ENCODE assay signal across 9 cellular contexts in the genomic region with DNA sequence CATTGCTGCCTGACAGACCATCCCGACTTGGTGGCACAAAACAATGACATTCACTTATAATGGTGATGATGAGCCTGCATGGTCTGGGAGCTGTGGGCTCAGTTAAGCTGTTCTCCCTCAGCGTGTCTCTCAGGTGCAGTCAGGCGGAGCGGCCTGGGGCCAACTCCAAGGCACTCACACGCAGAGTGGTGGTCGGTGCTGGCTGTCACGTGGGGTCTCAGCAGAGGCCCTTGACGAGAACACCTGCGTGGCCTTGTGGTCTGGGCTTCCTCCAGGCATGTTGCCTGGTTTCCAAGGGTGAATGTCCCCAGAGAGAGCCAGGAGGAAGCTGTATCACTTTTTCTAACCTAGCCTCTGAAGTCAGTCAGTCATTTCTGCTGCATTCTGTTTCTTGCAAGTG. TPM values are rescaled to one million over a fixed set of nuclear protein-coding genes. Genes with fewer than 3 reads are reported as not detected.
DNase-seq lines count a peak whose midpoint lies in the region; ATAC-seq, FAIRE-seq and TF ChIP-seq lines count a peak whose summit lies in the region.
"Had no signal": no experiment of that assay in that cellular context is flagged by ENCODE, and none has a peak within 500 bp of the region (broad histone marks: within the 10 kb centered on the region; RNA-seq: fewer than 3 reads in every experiment).

No MANE protein-coding gene starts in this region.

- intact Hi-C loops in PC-9 (cut with micrococcal nuclease; ENCODE audit: unreplicated experiment), result loop anchor here (10.0 kb wide), 2 partner anchors 327 to 403 kb away; no protein-coding TSS in a partner anchor

- TF ChIP-seq CTCF in PC-9 (conservative IDR thresholded peaks at IDR 0.05), result no peak

- H3K79me2 ChIP-seq in PC-9 (ENCODE audit: low read depth), result no peaks in the 10 kb centered on the region

- H3K27ac ChIP-seq in PC-9, result no peak overlapping the region

- in situ Hi-C loops in GM18951 (cut with MboI; ENCODE audit: low sequenced_read_pairs, unreplicated experiment), result loop anchor here (10.0 kb wide), 1 partner anchor 177 kb away; no protein-coding TSS in a partner anchor

- no peak for FAIRE-seq in HTR-8/SVneo (lab: Jason Lieb, UNC)
- FAIRE-seq: keratinocyte had no signal

- H3K9me2 ChIP-seq in PC-9 (ENCODE audit: insufficient read depth), result no peaks in the 10 kb centered on the region

- H4K20me1 ChIP-seq in PC-9 (ENCODE audit: insufficient read depth), result no peaks in the 10 kb centered on the region

- no TSS peak for BruUV-seq in PC-9 (replicated peaks; lab: Mats Ljungman, UMichigan)

- no peak overlapping the region for H3K4me3 ChIP-seq in PC-9

- DNase-seq in NCI-H345 (lab: John Stamatoyannopoulos, UW) (peak; percentile 9), retina (peak; percentile 23), CD1c-positive myeloid dendritic cell (ENCODE audit: extremely low spot score) (no peak), PC-9 (no peak), HTR-8/SVneo (ENCODE audit: insufficient read length, low spot score) (no peak), NCI-H774 (lab: John Stamatoyannopoulos, UW) (no peak)

- TF ChIP-seq POLR2A in GM18951 (IDR thresholded peaks at IDR 0.05; ENCODE audit: extremely low read depth, insufficient read depth, insufficient read length), result peak; percentile 44

- peaks cover 5% of the 10 kb centered on the region; the same call in 1 of the 2 replicates for H3F3A ChIP-seq in PC-9 (ENCODE audit: insufficient read depth, low read depth)

- H3K36me3 ChIP-seq in PC-9 (ENCODE audit: low read depth), result no peaks in the 10 kb centered on the region

- CTCF ChIA-PET in PC-9 (lab: Charles Lee), result interaction anchor here (1.0 to 1.3 kb wide), 2 partner anchors 172 to 184 kb away, joined by 3 to 12 read pairs; no protein-coding TSS in a partner anchor

- no peaks in the 10 kb centered on the region for H3K27me3 ChIP-seq in PC-9 (ENCODE audit: insufficient read depth, low read depth)

- peak; percentile 43 for ATAC-seq in HG02840 (IDR thresholded peaks at IDR 0.05; ENCODE audit: low FRiP score, unreplicated experiment)

- no peak overlapping the region for H3K4me2 ChIP-seq in PC-9

- H3K4me1 ChIP-seq in PC-9 (replicated peaks; ENCODE audit: insufficient read depth), result no peaks in the 10 kb centered on the region

- no peak overlapping the region for H2AFZ ChIP-seq in PC-9

- H3K9me3 ChIP-seq in PC-9 (ENCODE audit: insufficient read depth, low read depth), result no peaks in the 10 kb centered on the region

- POLR2A ChIA-PET in PC-9 (lab: Charles Lee; ENCODE audit: unreplicated experiment), result no interaction called here

RNA-seq across cellular contexts. Expression of a gene that starts 29.8 kb away (rescaled TPM):
- total RNA-seq in PC-9 (2021), result 23.4 and 29.7 TPM in 2 replicates

Comparison
In these comparisons a context has a peak if more than half of its experiments do, and no peak if none do; other contexts are left out.
1. DNase-seq: peak in NCI-H345 (single experiment) and retina (single experiment); none in CD1c-positive myeloid dendritic cell (single experiment), PC-9 (0 of 2), HTR-8/SVneo (single experiment) and NCI-H774 (single experiment).